Comparison of ENCODE assay signal across 20 cellular contexts in genomic region chr2:230964136-230964730, GRCh38. TPM values are rescaled to one million over a fixed set of nuclear protein-coding genes. Genes with fewer than 3 reads are reported as not detected.
DNase-seq lines count a peak whose midpoint lies in the region; ATAC-seq and TF ChIP-seq lines count a peak whose summit lies in the region.
"Had no signal": no experiment of that assay in that cellular context is flagged by ENCODE, and none has a peak within 500 bp of the region (broad histone marks: within the 10 kb centered on the region; RNA-seq: fewer than 3 reads in every experiment).

No MANE protein-coding gene starts in this region.

- peaks cover 4% of the 10 kb centered on the region for H3K27me3 Mint-ChIP-seq in activated CD8-positive, alpha-beta T cell treated with anti-CD3 and anti-CD28 coated beads, Interleukin-2, amount 10 ng/mL, durations not matched to agents 7 days and 5 days (ENCODE audit: low read depth)

- no peaks in the 10 kb centered on the region for H3K36me3 Mint-ChIP-seq in activated CD8-positive, alpha-beta T cell treated with anti-CD3 and anti-CD28 coated beads, Interleukin-2, amount 10 ng/mL, durations not matched to agents 7 days and 5 days (ENCODE audit: low read depth)
- H3K36me3 Mint-ChIP-seq: CD4-positive, CD25-positive, alpha-beta regulatory T cell; CD8-positive, alpha-beta T cell had no signal

- no peak overlapping the region for H3K27ac ChIP-seq in right atrium auricular region
- H3K27ac ChIP-seq: 22Rv1, BLaER1, C4-2B had no signal

- CTCF ChIA-PET in activated CD8-positive, alpha-beta T cell treated with anti-CD3 and anti-CD28 coated beads, Interleukin-2, amount 10 ng/mL, durations not matched to agents 7 days and 5 days (lab: Charles Lee) = interaction anchor here (1.0 to 1.5 kb wide), 3 partner anchors 20 to 62 kb away, joined by 3 to 4 read pairs (median 3); no protein-coding TSS in a partner anchor

- H3K36me3 ChIP-seq in right atrium auricular region = no peaks in the 10 kb centered on the region
- H3K36me3 ChIP-seq: BLaER1 had no signal

- ATAC-seq in left lobe of liver (no peak), HG03039 (IDR thresholded peaks at IDR 0.05; ENCODE audit: unreplicated experiment) (no peak)
- ATAC-seq in activated CD8-positive, alpha-beta T cell treated with anti-CD3 and anti-CD28 coated beads, Interleukin-2, amount 10 ng/mL, durations not matched to agents 7 days and 5 days = no peak
- ATAC-seq: CD8-positive, alpha-beta T cell; GM23338; HCT116 had no signal

- H3K9me3 ChIP-seq in right atrium auricular region = no peaks in the 10 kb centered on the region
- H3K9me3 ChIP-seq: Caco-2 had no signal

- H3K4me3 ChIP-seq in right atrium auricular region = no peak overlapping the region
- H3K4me3 ChIP-seq: BLaER1, GM23338 had no signal

- DNase-seq in activated CD8-positive, alpha-beta memory T cell treated with anti-CD3 and anti-CD28 coated beads for 24 hours = peak; percentile 52
- no peak for DNase-seq in activated CD8-positive, alpha-beta memory T cell treated with anti-CD3 and anti-CD28 coated beads, Interleukin-2, amount 50 U/mL, for 4 hours
- DNase-seq in activated CD8-positive, alpha-beta memory T cell treated with anti-CD3 and anti-CD28 coated beads, Interleukin-2, amount 50 U/mL, for 48 hours = peak; percentile 36
- DNase-seq in left lobe of liver (ENCODE audit: low spot score) = peak; percentile 32
- DNase-seq in right atrium auricular region (ENCODE audit: low spot score) = no peak
- no peak for DNase-seq in activated CD8-positive, alpha-beta T cell treated with anti-CD3 and anti-CD28 coated beads, Interleukin-2, amount 10 ng/mL, durations not matched to agents 7 days and 5 days
- DNase-seq: Caco-2; CD4-positive, CD25-positive, alpha-beta regulatory T cell; CD8-positive, alpha-beta T cell; DMS153; DND-41; H9 had no signal

- peaks cover 8% of the 10 kb centered on the region for H3K9me3 Mint-ChIP-seq in activated CD8-positive, alpha-beta T cell treated with anti-CD3 and anti-CD28 coated beads, Interleukin-2, amount 10 ng/mL, durations not matched to agents 7 days and 5 days (ENCODE audit: insufficient read depth)
- H3K9me3 Mint-ChIP-seq: CD4-positive, CD25-positive, alpha-beta regulatory T cell; CD8-positive, alpha-beta T cell had no signal

- POLR2A ChIA-PET in activated CD8-positive, alpha-beta T cell treated with anti-CD3 and anti-CD28 coated beads, Interleukin-2, amount 10 ng/mL, durations not matched to agents 7 days and 5 days (lab: Charles Lee) = interaction anchor here (0.7 kb wide), 1 partner anchor 31 kb away, joined by 5 read pairs; no protein-coding TSS in a partner anchor

- TF ChIP-seq CTCF in right atrium auricular region (IDR thresholded peaks at IDR 0.05) = no peak

- H3K4me1 Mint-ChIP-seq in activated CD8-positive, alpha-beta T cell treated with anti-CD3 and anti-CD28 coated beads, Interleukin-2, amount 10 ng/mL, durations not matched to agents 7 days and 5 days (ENCODE audit: low read depth) = peaks cover 20% of the 10 kb centered on the region
- H3K4me1 Mint-ChIP-seq: GM23338 had no signal

- no peak overlapping the region for H3K4me3 Mint-ChIP-seq in activated CD8-positive, alpha-beta T cell treated with anti-CD3 and anti-CD28 coated beads, Interleukin-2, amount 10 ng/mL, durations not matched to agents 7 days and 5 days
- H3K4me3 Mint-ChIP-seq: B cell; CD4-positive, CD25-positive, alpha-beta regulatory T cell; CD8-positive, alpha-beta T cell; GM23338; H9 had no signal

- no peaks in the 10 kb centered on the region for H3K4me1 ChIP-seq in right atrium auricular region

- H3K27ac Mint-ChIP-seq in activated CD8-positive, alpha-beta T cell treated with anti-CD3 and anti-CD28 coated beads, Interleukin-2, amount 10 ng/mL, durations not matched to agents 7 days and 5 days = no peak overlapping the region
- H3K27ac Mint-ChIP-seq: B cell; CD4-positive, CD25-positive, alpha-beta regulatory T cell; CD8-positive, alpha-beta T cell; GM23338; H9 had no signal

- H3K27me3 ChIP-seq in right atrium auricular region = no peaks in the 10 kb centered on the region
- H3K27me3 ChIP-seq: BLaER1 had no signal

RNA-seq across cellular contexts. Expression of gene SPATA3, which starts 31.7 kb away (rescaled TPM):
- total RNA-seq in left lobe of liver (not detected), right atrium auricular region (not detected)
- under 1 TPM in 1 of 2 experiments, not detected in 1; 0.29 TPM for total RNA-seq in activated CD8-positive, alpha-beta T cell treated with anti-CD3 and anti-CD28 coated beads, Interleukin-2, amount 10 ng/mL, durations not matched to agents 7 days and 5 days
- total RNA-seq: B cell; Caco-2; CD8-positive, alpha-beta T cell; GM23338; H4; H9 had no signal

RNA-seq across cellular contexts. Expression of gene GPR55, which starts 39.2 kb away (rescaled TPM):
- total RNA-seq in left lobe of liver = not detected
- not detected for total RNA-seq in right atrium auricular region
- total RNA-seq in activated CD8-positive, alpha-beta T cell treated with anti-CD3 and anti-CD28 coated beads, Interleukin-2, amount 10 ng/mL, durations not matched to agents 7 days and 5 days = 10 to 100 TPM; 12.3 to 12.5 TPM
- total RNA-seq: Caco-2, GM23338, H9 had no signal

Comparison
In these comparisons a context has a peak if more than half of its experiments do, and no peak if none do; other contexts are left out.
1. DNase-seq: peak in activated CD8-positive, alpha-beta memory T cell treated with anti-CD3 and anti-CD28 coated beads for 24 hours (single experiment), activated CD8-positive, alpha-beta memory T cell treated with anti-CD3 and anti-CD28 coated beads, Interleukin-2, amount 50 U/mL, for 48 hours (single experiment) and left lobe of liver (single experiment); none in activated CD8-positive, alpha-beta memory T cell treated with anti-CD3 and anti-CD28 coated beads, Interleukin-2, amount 50 U/mL, for 4 hours (single experiment), right atrium auricular region (single experiment) and activated CD8-positive, alpha-beta T cell treated with anti-CD3 and anti-CD28 coated beads, Interleukin-2, amount 10 ng/mL, durations not matched to agents 7 days and 5 days (single experiment).
2. RNA of gene GPR55, which starts 39.2 kb away (total RNA-seq): 12.3 to 12.5 TPM in activated CD8-positive, alpha-beta T cell treated with anti-CD3 and anti-CD28 coated beads, Interleukin-2, amount 10 ng/mL, durations not matched to agents 7 days and 5 days; not detected in left lobe of liver (single experiment) and not detected in right atrium auricular region; every median in the first group is over 10 times any median in the second.